22 cellular contexts compared by ENCODE assay signal in the genomic region with DNA sequence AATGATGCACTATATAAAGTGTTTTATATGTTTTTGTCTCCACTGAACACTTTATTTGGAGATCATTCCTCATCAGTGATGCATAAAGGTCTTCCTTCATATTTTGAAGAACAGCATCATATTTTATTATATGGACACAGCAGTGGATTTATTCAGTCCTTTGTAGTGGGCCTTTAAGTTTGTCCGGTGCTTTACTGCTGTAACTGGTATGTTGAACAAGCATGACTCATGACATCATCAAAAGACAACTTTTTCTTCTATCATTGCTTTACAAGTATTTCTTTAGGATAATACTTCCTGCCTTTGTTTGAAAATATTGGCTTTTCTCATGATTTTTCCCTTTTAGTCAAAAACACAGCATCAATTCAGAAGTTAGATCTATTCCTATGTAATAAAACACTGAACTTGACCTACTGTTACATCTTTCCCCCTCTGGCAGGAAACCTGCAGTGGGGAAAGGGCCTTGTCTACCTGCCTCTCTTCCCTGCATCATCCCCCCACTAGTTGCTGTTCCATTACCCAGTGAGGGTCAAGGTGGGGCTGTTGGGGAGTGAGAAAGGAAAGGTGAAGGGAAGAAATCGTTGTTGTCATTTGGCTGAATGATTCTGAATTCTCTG.
DNase-seq lines count a peak whose midpoint lies in the region; ATAC-seq, FAIRE-seq and TF ChIP-seq lines count a peak whose summit lies in the region.
"Had no signal": no experiment of that assay in that cellular context is flagged by ENCODE, and none has a peak within 500 bp of the region (broad histone marks: within the 10 kb centered on the region; RNA-seq: fewer than 3 reads in every experiment).

No MANE protein-coding gene starts in this region.

- peaks cover 26% of the 10 kb centered on the region for H3F3A ChIP-seq in GM23248 (ENCODE audit: insufficient read depth)

- BruUV-seq in K562 (replicated peaks; lab: Mats Ljungman, UMichigan) = no TSS peak

- H3K36me3 ChIP-seq in GM23248 (ENCODE audit: low read depth) = no peaks in the 10 kb centered on the region
- H3K36me3 ChIP-seq in K562 (ENCODE audit: control insufficient read depth, insufficient read depth, low read length) = no peaks in the 10 kb centered on the region
- H3K36me3 ChIP-seq: BLaER1 treated with 17β-estradiol and CSF1 and Interleukin-3, amounts not matched to agents 10 nM and 100 nM had no signal

- intact Hi-C loops in K562 (cut with micrococcal nuclease) = no loop called here

- peaks cover 5% of the 10 kb centered on the region for H3K9me3 ChIP-seq in GM23248 (ENCODE audit: low read depth)
- no peaks in the 10 kb centered on the region for H3K9me3 ChIP-seq in K562 (replicated peaks; ENCODE audit: control insufficient read depth, insufficient read depth, low read depth, low read length)

- no peaks in the 10 kb centered on the region for H3K9me1 ChIP-seq in K562 (ENCODE audit: control insufficient read depth, insufficient read depth, low read length)

- TF ChIP-seq CTCF in K562 (IDR thresholded peaks at IDR 0.05 in 2 of 3, conservative IDR thresholded peaks at IDR 0.05 in 1 of 3; ENCODE audit: insufficient read depth in 2 of 3, low read depth in 1 of 3, low read length in 3 of 3) = no peak

- no peak for FAIRE-seq in K562 (lab: Jason Lieb, UNC)
- FAIRE-seq: G401.6, GM12891, GM19239 had no signal

- no peaks in the 10 kb centered on the region for H4K20me1 ChIP-seq in GM23248 (ENCODE audit: insufficient read depth)
- no peaks in the 10 kb centered on the region for H4K20me1 ChIP-seq in K562 (replicated peaks; ENCODE audit: control insufficient read depth, insufficient read depth, low read length)
- H4K20me1 ChIP-seq: BLaER1 treated with 17β-estradiol and CSF1 and Interleukin-3, amounts not matched to agents 10 nM and 100 nM had no signal

- CTCF ChIA-PET in K562 (lab: Yijun Ruan, JAX; ENCODE audit: low intra/inter-chr PET ratio) = no interaction called here

- H3K79me2 ChIP-seq in GM23248 (ENCODE audit: insufficient read depth) = no peaks in the 10 kb centered on the region
- no peaks in the 10 kb centered on the region for H3K79me2 ChIP-seq in K562 (ENCODE audit: control insufficient read depth, insufficient read depth, low read length)

- H3K27ac ChIP-seq in GM23248 = no peak overlapping the region
- H3K27ac ChIP-seq in K562 (ENCODE audit: extremely low read depth, low read depth, low read length) = no peak overlapping the region
- H3K27ac ChIP-seq: 22Rv1; BLaER1 treated with 17β-estradiol and CSF1 and Interleukin-3, amounts not matched to agents 10 nM and 100 nM; HL-60 had no signal

- TF ChIP-seq EP300 in K562 (IDR thresholded peaks at IDR 0.05; ENCODE audit: low read length) = no peak

- POLR2A ChIA-PET in K562 (lab: Yijun Ruan, JAX) = interaction anchor here (0.9 kb wide), 1 partner anchor 10 kb away, joined by 3 read pairs; no protein-coding TSS in a partner anchor

- H3K4me3 ChIP-seq in GM23248 (no peak overlapping the region), K562 (no peak overlapping the region)
- H3K4me3 ChIP-seq: BLaER1 treated with 17β-estradiol and CSF1 and Interleukin-3, amounts not matched to agents 10 nM and 100 nM had no signal

- H3K4me2 ChIP-seq in GM23248 (ENCODE audit: unreplicated experiment) (no peak overlapping the region), K562 (ENCODE audit: insufficient read depth, low read length) (no peak overlapping the region)

- in situ Hi-C loops in GM23248 (cut with MboI) = no loop called here
- in situ Hi-C loops in K562 (cut with MboI) = no loop called here

- no peaks in the 10 kb centered on the region for H3K9me2 ChIP-seq in GM23248 (ENCODE audit: insufficient read depth)

- no peak for ATAC-seq in K562
- ATAC-seq: CD8-positive, alpha-beta T cell; HCT116 had no signal

- 91 to 92% methylated on average over 2 of the region's 2 CpGs for WGBS in GM23248 (ENCODE audit: low coverage in 1 of 2, low lambda C conversion rate in 2 of 2, missing lambda C conversion rate in 2 of 2), 2 experiments
- WGBS in K562 (ENCODE audit: insufficient coverage, low coverage, missing lambda C conversion rate) = 11% methylated on average over 2 of the region's 2 CpGs

- H3K9ac ChIP-seq in GM23248 = no peak overlapping the region
- H3K9ac ChIP-seq in K562 (ENCODE audit: insufficient read depth in 1 of 2, low read depth in 2 of 2, low read length in 2 of 2) = no peak overlapping the region
- H3K9ac ChIP-seq: BLaER1 treated with 17β-estradiol and CSF1 and Interleukin-3, amounts not matched to agents 10 nM and 100 nM had no signal

- H3K27me3 ChIP-seq in GM23248 (replicated peaks; ENCODE audit: insufficient read depth) (no peaks in the 10 kb centered on the region), K562 (ENCODE audit: control insufficient read depth in 2 of 2, insufficient read depth in 2 of 2, low read length in 2 of 2) (no peaks in the 10 kb centered on the region)
- H3K27me3 ChIP-seq: BLaER1 treated with 17β-estradiol and CSF1 and Interleukin-3, amounts not matched to agents 10 nM and 100 nM had no signal

- no peak for TF ChIP-seq POLR2A in K562 (conservative IDR thresholded peaks at IDR 0.05)

- H3K4me1 ChIP-seq in GM23248 (ENCODE audit: insufficient read depth) = peaks cover 20% of the 10 kb centered on the region
- no peaks in the 10 kb centered on the region for H3K4me1 ChIP-seq in K562 (replicated peaks in 1 of 2; ENCODE audit: control insufficient read depth in 2 of 2, insufficient read depth in 2 of 2, low read length in 2 of 2)

- no peak for TF ChIP-seq RAD21 in K562 (CRISPR knock-in tag; conservative IDR thresholded peaks at IDR 0.05 in 1 of 2, IDR thresholded peaks at IDR 0.05 in 1 of 2)

- DNase-seq in activated CD8-positive, alpha-beta memory T cell treated with anti-CD3 and anti-CD28 coated beads for 24 hours = peak; percentile 1
- no peak for DNase-seq in activated CD8-positive, alpha-beta memory T cell treated with anti-CD3 and anti-CD28 coated beads, Interleukin-2, amount 50 U/mL, for 4 hours
- DNase-seq in GM23248 (peak; percentile 34), K562 (ENCODE audit: extremely low read depth in 1 of 4, low spot score in 3 of 4) (no peak), SW 1271 (lab: John Stamatoyannopoulos, UW) (no peak), NCI-H226 (no peak)
- DNase-seq in activated naive CD4-positive, alpha-beta T cell treated with anti-CD3 and anti-CD28 coated beads, Interleukin-2, amount 50 U/mL, for 16 hours = no peak
- DNase-seq: Calu3, DMS79 treated with DMSO at 0.1 percent for 48 hours, EL, GOT3, H7, IMR-90, KBM-7 had no signal

- H2AFZ ChIP-seq in GM23248 (no peak overlapping the region), K562 (ENCODE audit: low read depth, low read length) (no peak overlapping the region)

TF ChIP-seq in K562, 482 proteins besides CTCF, POLR2A, EP300 and RAD21:
- TF ChIP-seq, protein P1, sequence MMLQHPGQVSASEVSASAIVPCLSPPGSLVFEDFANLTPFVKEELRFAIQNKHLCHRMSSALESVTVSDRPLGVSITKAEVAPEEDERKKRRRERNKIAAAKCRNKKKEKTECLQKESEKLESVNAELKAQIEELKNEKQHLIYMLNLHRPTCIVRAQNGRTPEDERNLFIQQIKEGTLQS (IDR thresholded peaks at IDR 0.05) = 0 out of 2 replicates have a peak, but pooled peaks have one; percentile 16
- TF ChIP-seq, protein P1 (CRISPR knock-in tag; conservative IDR thresholded peaks at IDR 0.05) = no peak
- no peak for TF ChIP-seq RCOR1 (IDR thresholded peaks at IDR 0.05; ENCODE audit: borderline replicate concordance in 1 of 2, low read depth in 2 of 2, low read length in 2 of 2)

Comparison
In these comparisons a context has a peak if more than half of its experiments do, and no peak if none do; other contexts are left out.
1. DNase-seq: peak in activated CD8-positive, alpha-beta memory T cell treated with anti-CD3 and anti-CD28 coated beads for 24 hours (single experiment) and GM23248 (single experiment); none in activated CD8-positive, alpha-beta memory T cell treated with anti-CD3 and anti-CD28 coated beads, Interleukin-2, amount 50 U/mL, for 4 hours (single experiment), K562 (0 of 4), SW 1271 (0 of 2), activated naive CD4-positive, alpha-beta T cell treated with anti-CD3 and anti-CD28 coated beads, Interleukin-2, amount 50 U/mL, for 16 hours (single experiment) and NCI-H226 (single experiment).